Comparison of ENCODE assay signal across 21 cellular contexts in genomic region chr15:89630974-89631901, GRCh38. TPM values are rescaled to one million over a fixed set of nuclear protein-coding genes. Genes with fewer than 3 reads are reported as not detected.
DNase-seq lines count a peak whose midpoint lies in the region; ATAC-seq and TF ChIP-seq lines count a peak whose summit lies in the region.
"Had no signal": no experiment of that assay in that cellular context is flagged by ENCODE, and none has a peak within 500 bp of the region (broad histone marks: within the 10 kb centered on the region; RNA-seq: fewer than 3 reads in every experiment).

No MANE protein-coding gene starts in this region.

- H3K36me3 ChIP-seq in Panc1 (ENCODE audit: control insufficient read depth, insufficient read depth, low read length) = peaks cover 5% of the 10 kb centered on the region
- H3K36me3 ChIP-seq in upper lobe of right lung = no peaks in the 10 kb centered on the region

- intact Hi-C loops in Panc1 (cut with micrococcal nuclease; ENCODE audit: unreplicated experiment) (no loop called here), upper lobe of right lung (cut with DNase I) (no loop called here)

- in situ Hi-C loops in Panc1 (cut with HindIII; ENCODE audit: low pct_unique_long_range_greater_than_20kb, low sequenced_read_pairs) = no loop called here

- peak; percentile 24 to 25 for ATAC-seq in activated naive CD4-positive, alpha-beta T cell treated with anti-CD3 and anti-CD28 coated beads, Interleukin-2, amount 50 U/mL, for 72 hours
- peak; percentile 20; the same call in 1 of the 2 replicates for ATAC-seq in Panc1
- ATAC-seq in upper lobe of right lung = peak; percentile 8
- no peak for ATAC-seq in GM18511 (IDR thresholded peaks at IDR 0.05; ENCODE audit: unreplicated experiment)
- ATAC-seq in HG03045 (IDR thresholded peaks at IDR 0.05; ENCODE audit: unreplicated experiment) = no peak
- ATAC-seq: stimulated activated memory B cell treated with anti-CD40 and anti-IgM and Interleukin-4, amounts not matched to agents 10 μg/mL and 1 μg/mL and 100 μg/mL, for 72 hours had no signal

- H3K4me3 ChIP-seq in Panc1 (ENCODE audit: low read depth in 2 of 2, low read length in 2 of 2) (no peak overlapping the region), upper lobe of right lung (no peak overlapping the region)
- H3K4me3 ChIP-seq: tibial artery had no signal

- H3K27ac ChIP-seq in Panc1 (ENCODE audit: low read length) (no peak overlapping the region), upper lobe of right lung (no peak overlapping the region)
- H3K27ac ChIP-seq: C4-2B, tibial artery, WERI-Rb-1 had no signal

- BruUV-seq in Panc1 (replicated peaks; lab: Mats Ljungman, UMichigan) = no TSS peak

- CTCF ChIA-PET in Panc1 (lab: Charles Lee) = no interaction called here

- peak overlapping the region; percentile 13 to 68 for H3K27ac Mint-ChIP-seq in activated naive CD4-positive, alpha-beta T cell treated with anti-CD3 and anti-CD28 coated beads, Interleukin-2, amount 50 U/mL, for 72 hours
- H3K27ac Mint-ChIP-seq: stimulated activated memory B cell treated with anti-CD40 and anti-IgM and Interleukin-4, amounts not matched to agents 10 μg/mL and 1 μg/mL and 100 μg/mL, for 72 hours had no signal

- POLR2A ChIA-PET in Panc1 (lab: Charles Lee) = no interaction called here

- H3K9me3 ChIP-seq in Panc1 (ENCODE audit: control insufficient read depth, insufficient read depth, low read depth, low read length) (no peaks in the 10 kb centered on the region), upper lobe of right lung (no peaks in the 10 kb centered on the region)
- H3K9me3 ChIP-seq: tibial artery had no signal

- H3K36me3 Mint-ChIP-seq in activated naive CD4-positive, alpha-beta T cell treated with anti-CD3 and anti-CD28 coated beads, Interleukin-2, amount 50 U/mL, for 72 hours = peaks cover 6 to 18% of the 10 kb centered on the region in 2 donors

- peaks cover 0 to 3% of the 10 kb centered on the region in 2 donors for H3K9me3 Mint-ChIP-seq in activated naive CD4-positive, alpha-beta T cell treated with anti-CD3 and anti-CD28 coated beads, Interleukin-2, amount 50 U/mL, for 72 hours

- TF ChIP-seq CTCF in Panc1 (IDR thresholded peaks at IDR 0.05) (no peak), upper lobe of right lung (IDR thresholded peaks at IDR 0.05) (no peak)

- H3K27me3 ChIP-seq in Panc1 (ENCODE audit: control insufficient read depth, insufficient read depth, low read length) (no peaks in the 10 kb centered on the region), upper lobe of right lung (no peaks in the 10 kb centered on the region)
- H3K27me3 ChIP-seq: tibial artery had no signal

- no peak for DNase-seq in activated naive CD4-positive, alpha-beta T cell treated with anti-CD3 and anti-CD28 coated beads, Interleukin-2, amount 50 U/mL, for 72 hours (ENCODE audit: low spot score in 2 of 2)
- DNase-seq in activated naive CD4-positive, alpha-beta T cell treated with anti-CD3 and anti-CD28 coated beads, Interleukin-2, amount 50 U/mL, for 16 hours = no peak
- DNase-seq in Panc1 (ENCODE audit: low read depth, low spot score) (no peak), iPS-NIHi7 (ENCODE audit: extremely low spot score) (peak; percentile 14), upper lobe of right lung (no peak), NCI-H1105 treated with DMSO at 0.1 percent for 48 hours (lab: John Stamatoyannopoulos, UW) (no peak)
- DNase-seq: ACHN, activated gamma-delta T cell, cerebellar nuclear complex, midbrain, NCI-H1694, retina, T-helper 1 cell, tibial artery, WERI-Rb-1 had no signal

- H3K4me1 ChIP-seq in Panc1 (ENCODE audit: control insufficient read depth, insufficient read depth, low read length) (no peaks in the 10 kb centered on the region), upper lobe of right lung (no peaks in the 10 kb centered on the region)
- H3K4me1 ChIP-seq: tibial artery had no signal

RNA-seq across cellular contexts. Expression of gene KIF7, which starts 24.0 kb away (rescaled TPM):
- 1 to 10 TPM; 1.4 to 4.6 TPM for total RNA-seq in activated naive CD4-positive, alpha-beta T cell treated with anti-CD3 and anti-CD28 coated beads, Interleukin-2, amount 50 U/mL, for 72 hours
- total RNA-seq in Panc1 (2021; ENCODE audit: unreplicated experiment) (6.5 TPM), upper lobe of right lung (2.1 TPM)
- 9.7 TPM for polyA plus RNA-seq in Panc1 (2012; ENCODE audit: insufficient read length)

RNA-seq across cellular contexts. Expression of gene PLIN1, which starts 47.9 kb away (rescaled TPM):
- under 1 TPM; 0.43 to 0.46 TPM for total RNA-seq in activated naive CD4-positive, alpha-beta T cell treated with anti-CD3 and anti-CD28 coated beads, Interleukin-2, amount 50 U/mL, for 72 hours
- total RNA-seq in Panc1 (2021; ENCODE audit: unreplicated experiment) (0.44 TPM), upper lobe of right lung (1.1 TPM)
- polyA plus RNA-seq in Panc1 (2012; ENCODE audit: insufficient read length) = 0.23 TPM
- total RNA-seq: HT1080 had no signal
- polyA plus RNA-seq: neural cell had no signal

RNA-seq across cellular contexts. Expression of gene TICRR, which starts 56.0 kb away (rescaled TPM):
- 10 to 100 TPM; 22.8 to 30.8 TPM for total RNA-seq in activated naive CD4-positive, alpha-beta T cell treated with anti-CD3 and anti-CD28 coated beads, Interleukin-2, amount 50 U/mL, for 72 hours
- total RNA-seq in Panc1 (2021; ENCODE audit: unreplicated experiment) = 20.5 TPM
- 5.5 TPM for polyA plus RNA-seq in Panc1 (2012; ENCODE audit: insufficient read length)
- total RNA-seq in upper lobe of right lung = 0.09 TPM

RNA-seq across cellular contexts. Expression of gene PEX11A, which starts 59.3 kb away (rescaled TPM):
- 1 to 10 TPM; 3.0 to 5.0 TPM for total RNA-seq in activated naive CD4-positive, alpha-beta T cell treated with anti-CD3 and anti-CD28 coated beads, Interleukin-2, amount 50 U/mL, for 72 hours
- total RNA-seq in Panc1 (2021; ENCODE audit: unreplicated experiment) = 6.2 TPM
- polyA plus RNA-seq in Panc1 (2012; ENCODE audit: insufficient read length) = 8.3 TPM
- total RNA-seq in upper lobe of right lung = 9.1 TPM

RNA-seq across cellular contexts. Expression of gene WDR93, which starts 59.4 kb away (rescaled TPM):
- total RNA-seq in activated naive CD4-positive, alpha-beta T cell treated with anti-CD3 and anti-CD28 coated beads, Interleukin-2, amount 50 U/mL, for 72 hours = not detected
- total RNA-seq in Panc1 (2021; ENCODE audit: unreplicated experiment) (0.18 TPM), upper lobe of right lung (not detected)
- not detected for polyA plus RNA-seq in Panc1 (2012; ENCODE audit: insufficient read length)
- total RNA-seq: HT1080 had no signal

Comparison
In these comparisons a context has a peak if more than half of its experiments do, and no peak if none do; other contexts are left out.
1. ATAC-seq: peak in activated naive CD4-positive, alpha-beta T cell treated with anti-CD3 and anti-CD28 coated beads, Interleukin-2, amount 50 U/mL, for 72 hours (2 of 2), Panc1 (single experiment) and upper lobe of right lung (single experiment); none in GM18511 (single experiment) and HG03045 (single experiment).
2. RNA of gene TICRR, which starts 56.0 kb away (total RNA-seq): 22.8 to 30.8 TPM in activated naive CD4-positive, alpha-beta T cell treated with anti-CD3 and anti-CD28 coated beads, Interleukin-2, amount 50 U/mL, for 72 hours and 20.5 TPM in Panc1 (single experiment); 0.09 TPM in upper lobe of right lung (single experiment); every median in the first group is over 10 times any median in the second.